ENCODE assay signal across 19 cellular contexts in genomic region chr9:34659592-34660253, GRCh38. TPM values are rescaled to one million over a fixed set of nuclear protein-coding genes. Genes with fewer than 3 reads are reported as not detected.
DNase-seq lines count a peak whose midpoint lies in the region; ATAC-seq and TF ChIP-seq lines count a peak whose summit lies in the region.
"Had no signal": no experiment of that assay in that cellular context is flagged by ENCODE, and none has a peak within 500 bp of the region (broad histone marks: within the 10 kb centered on the region; RNA-seq: fewer than 3 reads in every experiment).

No MANE protein-coding gene starts in this region.

- H3K36me3 ChIP-seq in Panc1 (ENCODE audit: control insufficient read depth, insufficient read depth, low read length) (no peaks in the 10 kb centered on the region), hepatocyte (replicated peaks; ENCODE audit: insufficient read depth, low read depth) (no peaks in the 10 kb centered on the region), testis (ENCODE audit: low read depth, missing control alignments) (no peaks in the 10 kb centered on the region)
- H3K36me3 ChIP-seq: adrenal gland, uterus had no signal

- no peaks in the 10 kb centered on the region for H4K20me1 ChIP-seq in hepatocyte (ENCODE audit: insufficient read depth, poor library complexity, severe bottlenecking)

- no peak overlapping the region for H2AFZ ChIP-seq in hepatocyte

- intact Hi-C loops in Panc1 (cut with micrococcal nuclease; ENCODE audit: unreplicated experiment) (no loop called here), testis (cut with DNase I; ENCODE audit: low total_unique reads) (no loop called here)
- intact Hi-C loops in activated T-helper 1 cell treated with anti-CD3 and anti-CD28 coated beads, Interleukin-12 subunit alpha, Interleukin-12 subunit beta, Interleukin-2, Interleukin-4 antibody, amounts not matched to agents 30 ng/mL and 10 ng/mL and 1 ng/mL, durations not matched to agents 14 hours and 24 hours and 36 hours (cut with micrococcal nuclease), result loop anchor here (10.0 kb wide), 1 partner anchor 415 kb away; the partner anchor contains the start of genes FANCG and VCP

- peak; percentile 19; the same call in 1 of the 2 replicates for ATAC-seq in Panc1
- ATAC-seq: sciatic nerve had no signal

- no peak overlapping the region for H3K4me2 ChIP-seq in hepatocyte

- no peak overlapping the region for H3K4me3 ChIP-seq in GM12865 (ENCODE audit: low read depth, low read length)
- H3K4me3 ChIP-seq in Panc1 (ENCODE audit: low read depth in 2 of 2, low read length in 2 of 2), result no peak overlapping the region
- H3K4me3 ChIP-seq in hepatocyte, result no peak overlapping the region
- H3K4me3 ChIP-seq in testis, result no peak overlapping the region
- H3K4me3 ChIP-seq: adrenal gland, uterus had no signal

- peaks cover 5% of the 10 kb centered on the region for H3K79me2 ChIP-seq in hepatocyte

- H3K36me3 Mint-ChIP-seq in activated T-helper 1 cell treated with anti-CD3 and anti-CD28 coated beads, Interleukin-12 subunit alpha, Interleukin-12 subunit beta, Interleukin-2, Interleukin-4 antibody, amounts not matched to agents 30 ng/mL and 10 ng/mL and 1 ng/mL, durations not matched to agents 14 hours and 24 hours and 36 hours (ENCODE audit: low read depth), result peaks cover 16% of the 10 kb centered on the region

- no peak for TF ChIP-seq POLR2A in testis (IDR thresholded peaks at IDR 0.05)

- 96% methylated on average over 8 of the region's 8 CpGs for WGBS in hepatocyte (ENCODE audit: low lambda C conversion rate, missing lambda C conversion rate)
- 91 to 96% methylated on average over 5 to 8 of the region's 8 CpGs for WGBS in testis, 2 donors

- no peak for TF ChIP-seq CTCF in GM12865 (IDR thresholded peaks at IDR 0.05; ENCODE audit: insufficient read depth, low read depth, low read length, missing control alignments)
- TF ChIP-seq CTCF in Panc1 (IDR thresholded peaks at IDR 0.05), result no peak
- TF ChIP-seq CTCF in hepatocyte (IDR thresholded peaks at IDR 0.05; ENCODE audit: poor library complexity), result no peak
- no peak for TF ChIP-seq CTCF in testis (IDR thresholded peaks at IDR 0.05)

- CTCF ChIA-PET in Panc1 (lab: Charles Lee), result interaction anchor here (1.9 kb wide), 1 partner anchor 13 kb away, joined by 4 read pairs; the partner anchor contains the start of gene GALT

- H3K27ac Mint-ChIP-seq in activated T-helper 1 cell treated with anti-CD3 and anti-CD28 coated beads, Interleukin-12 subunit alpha, Interleukin-12 subunit beta, Interleukin-2, Interleukin-4 antibody, amounts not matched to agents 30 ng/mL and 10 ng/mL and 1 ng/mL, durations not matched to agents 14 hours and 24 hours and 36 hours, result no peak overlapping the region

- peak; percentile 7 for DNase-seq in ACHN
- peak; percentile 37 for DNase-seq in GM12865 (ENCODE audit: low read depth)
- no peak for DNase-seq in Panc1 (ENCODE audit: low read depth, low spot score)
- peak; percentile 13 for DNase-seq in hepatocyte (ENCODE audit: low spot score)
- no peak for DNase-seq in HK-2 (ENCODE audit: unreplicated experiment)
- DNase-seq in testis, result no peak
- DNase-seq in amygdala (lab: John Stamatoyannopoulos, UW), result no peak
- DNase-seq in activated T-helper 1 cell treated with anti-CD3 and anti-CD28 coated beads, Interleukin-12 subunit alpha, Interleukin-12 subunit beta, Interleukin-2, Interleukin-4 antibody, amounts not matched to agents 30 ng/mL and 10 ng/mL and 1 ng/mL, durations not matched to agents 14 hours and 24 hours and 36 hours (ENCODE audit: low spot score), result no peak
- DNase-seq: activated CD4-positive, CD25-positive, alpha-beta regulatory T cell treated with anti-CD3 and anti-CD28 coated beads, Interleukin-2, amount 50 U/mL, for 72 hours; activated T-cell treated with anti-CD3 and anti-CD28 coated beads for 4 hours; adrenal gland; midbrain; nucleus accumbens; stimulated activated CD4-positive, alpha-beta T cell treated with anti-CD3 and anti-CD28 coated beads, Interleukin-4, amount 100 ng/mL, for 1 hour; uterus had no signal

- no peak overlapping the region for H3K27ac ChIP-seq in Panc1 (ENCODE audit: low read length)
- no peak overlapping the region for H3K27ac ChIP-seq in hepatocyte
- no peak overlapping the region for H3K27ac ChIP-seq in testis
- H3K27ac ChIP-seq: adrenal gland, uterus had no signal

- no peaks in the 10 kb centered on the region for H3K9me2 ChIP-seq in hepatocyte (replicated peaks; ENCODE audit: insufficient read depth)

- H3K4me3 Mint-ChIP-seq in activated T-helper 1 cell treated with anti-CD3 and anti-CD28 coated beads, Interleukin-12 subunit alpha, Interleukin-12 subunit beta, Interleukin-2, Interleukin-4 antibody, amounts not matched to agents 30 ng/mL and 10 ng/mL and 1 ng/mL, durations not matched to agents 14 hours and 24 hours and 36 hours, result no peak overlapping the region

- H3K9me3 ChIP-seq in Panc1 (ENCODE audit: control insufficient read depth, insufficient read depth, low read depth, low read length) (no peaks in the 10 kb centered on the region), hepatocyte (ENCODE audit: low read depth) (no peaks in the 10 kb centered on the region), testis (no peaks in the 10 kb centered on the region)
- H3K9me3 ChIP-seq: adrenal gland, uterus had no signal

- H3K4me1 Mint-ChIP-seq in activated T-helper 1 cell treated with anti-CD3 and anti-CD28 coated beads, Interleukin-12 subunit alpha, Interleukin-12 subunit beta, Interleukin-2, Interleukin-4 antibody, amounts not matched to agents 30 ng/mL and 10 ng/mL and 1 ng/mL, durations not matched to agents 14 hours and 24 hours and 36 hours (ENCODE audit: low read depth), result peaks cover 28% of the 10 kb centered on the region

- no TSS peak for BruUV-seq in Panc1 (replicated peaks; lab: Mats Ljungman, UMichigan)

- no peaks in the 10 kb centered on the region for H3K27me3 Mint-ChIP-seq in activated T-helper 1 cell treated with anti-CD3 and anti-CD28 coated beads, Interleukin-12 subunit alpha, Interleukin-12 subunit beta, Interleukin-2, Interleukin-4 antibody, amounts not matched to agents 30 ng/mL and 10 ng/mL and 1 ng/mL, durations not matched to agents 14 hours and 24 hours and 36 hours (ENCODE audit: insufficient read depth)

- H3K27me3 ChIP-seq in Panc1 (ENCODE audit: control insufficient read depth, insufficient read depth, low read length) (no peaks in the 10 kb centered on the region), hepatocyte (no peaks in the 10 kb centered on the region), testis (no peaks in the 10 kb centered on the region)
- H3K27me3 ChIP-seq: adrenal gland, uterus had no signal

- H3K9me3 Mint-ChIP-seq in activated T-helper 1 cell treated with anti-CD3 and anti-CD28 coated beads, Interleukin-12 subunit alpha, Interleukin-12 subunit beta, Interleukin-2, Interleukin-4 antibody, amounts not matched to agents 30 ng/mL and 10 ng/mL and 1 ng/mL, durations not matched to agents 14 hours and 24 hours and 36 hours, result no peaks in the 10 kb centered on the region

- POLR2A ChIA-PET in Panc1 (lab: Charles Lee), result no interaction called here

- H3K4me1 ChIP-seq in Panc1 (ENCODE audit: control insufficient read depth, insufficient read depth, low read length), result peaks cover 8% of the 10 kb centered on the region; the same call in 1 of the 2 replicates
- H3K4me1 ChIP-seq in hepatocyte (ENCODE audit: insufficient read depth), result peaks cover 13% of the 10 kb centered on the region
- H3K4me1 ChIP-seq in testis, result peaks cover 14% of the 10 kb centered on the region

- in situ Hi-C loops in ACHN (cut with HindIII; ENCODE audit: low pct_ligation_motif_present, low pct_unique_long_range_greater_than_20kb, low sequenced_read_pairs), result no loop called here
- in situ Hi-C loops in Panc1 (cut with HindIII; ENCODE audit: low pct_unique_long_range_greater_than_20kb, low sequenced_read_pairs), result no loop called here

RNA-seq across cellular contexts. Expression of gene CCL27, which starts 2.7 kb away (rescaled TPM):
- total RNA-seq in Panc1 (2021; ENCODE audit: unreplicated experiment) (0.95 TPM), hepatocyte (not detected in 2 replicates), testis (1 to 10 TPM in 1 of 2 donors, not detected in 1; 3.1 TPM)
- polyA plus RNA-seq in Panc1 (2012; ENCODE audit: insufficient read length), result 0.73 TPM
- polyA plus RNA-seq in hepatocyte (0.81 TPM in 1 of 2 replicates, not detected in the other), testis (ENCODE audit: insufficient read depth, low read depth, low replicate concordance) (1.4 TPM)
- 0.62 TPM in 1 of 2 replicates, not detected in the other for total RNA-seq in activated T-helper 1 cell treated with anti-CD3 and anti-CD28 coated beads, Interleukin-12 subunit alpha, Interleukin-12 subunit beta, Interleukin-2, Interleukin-4 antibody, amounts not matched to agents 30 ng/mL and 10 ng/mL and 1 ng/mL, durations not matched to agents 14 hours and 24 hours and 36 hours
- total RNA-seq: chondrocyte; glomerular endothelial cell; sciatic nerve; T-helper 1 cell treated with Interleukin-12 subunit alpha and Interleukin-12 subunit beta and Interleukin-4 antibody, amounts not matched to agents 30 ng/mL and 1 ng/mL, for 36 hours; uterus had no signal

RNA-seq across cellular contexts. Expression of gene IL11RA, which starts 7.7 kb away (rescaled TPM):
- total RNA-seq in Panc1 (2021; ENCODE audit: unreplicated experiment) (21.6 TPM), hepatocyte (69.4 and 74.6 TPM in 2 replicates), testis (10 to 100 TPM; 39.8 to 58.0 TPM)
- polyA plus RNA-seq in Panc1 (2012; ENCODE audit: insufficient read length), result 22.1 TPM
- polyA plus RNA-seq in hepatocyte (91.8 and 97.2 TPM in 2 replicates), testis (ENCODE audit: insufficient read depth, low read depth, low replicate concordance) (28.7 TPM)
- 29.9 and 30.3 TPM in 2 replicates for total RNA-seq in activated T-helper 1 cell treated with anti-CD3 and anti-CD28 coated beads, Interleukin-12 subunit alpha, Interleukin-12 subunit beta, Interleukin-2, Interleukin-4 antibody, amounts not matched to agents 30 ng/mL and 10 ng/mL and 1 ng/mL, durations not matched to agents 14 hours and 24 hours and 36 hours

RNA-seq across cellular contexts. Expression of gene GALT, which starts 13.2 kb away (rescaled TPM):
- total RNA-seq in Panc1 (2021; ENCODE audit: unreplicated experiment) (42.5 TPM), hepatocyte (46.1 and 53.2 TPM in 2 replicates), testis (10 to 100 TPM; 46.1 to 55.6 TPM)
- polyA plus RNA-seq in Panc1 (2012; ENCODE audit: insufficient read length), result 44.2 TPM
- polyA plus RNA-seq in hepatocyte (119 and 121 TPM in 2 replicates), testis (ENCODE audit: insufficient read depth, low read depth, low replicate concordance) (25.9 TPM)
- 72.0 and 73.7 TPM in 2 replicates for total RNA-seq in activated T-helper 1 cell treated with anti-CD3 and anti-CD28 coated beads, Interleukin-12 subunit alpha, Interleukin-12 subunit beta, Interleukin-2, Interleukin-4 antibody, amounts not matched to agents 30 ng/mL and 10 ng/mL and 1 ng/mL, durations not matched to agents 14 hours and 24 hours and 36 hours

RNA-seq across cellular contexts. Expression of gene SIGMAR1, which starts 22.1 kb away (rescaled TPM):
- total RNA-seq in Panc1 (2021; ENCODE audit: unreplicated experiment) (131 TPM), hepatocyte (126 and 141 TPM in 2 replicates), testis (10 to 100 TPM; 87.1 to 92.4 TPM)
- polyA plus RNA-seq in Panc1 (2012; ENCODE audit: insufficient read length), result 186 TPM
- polyA plus RNA-seq in hepatocyte (212 and 240 TPM in 2 replicates), testis (ENCODE audit: insufficient read depth, low read depth, low replicate concordance) (50.3 TPM)
- 128 and 130 TPM in 2 replicates for total RNA-seq in activated T-helper 1 cell treated with anti-CD3 and anti-CD28 coated beads, Interleukin-12 subunit alpha, Interleukin-12 subunit beta, Interleukin-2, Interleukin-4 antibody, amounts not matched to agents 30 ng/mL and 10 ng/mL and 1 ng/mL, durations not matched to agents 14 hours and 24 hours and 36 hours

RNA-seq across cellular contexts. Expression of gene ARID3C, which starts 30.9 kb away (rescaled TPM):
- total RNA-seq in Panc1 (2021; ENCODE audit: unreplicated experiment) (0.33 TPM), hepatocyte (0.27 TPM in 1 of 2 replicates, not detected in the other), testis (under 1 TPM; 0.31 to 0.37 TPM)
- 0.16 TPM for polyA plus RNA-seq in Panc1 (2012; ENCODE audit: insufficient read length)
- polyA plus RNA-seq in hepatocyte (0.21 TPM in 1 of 2 replicates, not detected in the other), testis (ENCODE audit: insufficient read depth, low read depth, low replicate concordance) (0.45 TPM)
- 0.23 TPM in 1 of 2 replicates, not detected in the other for total RNA-seq in activated T-helper 1 cell treated with anti-CD3 and anti-CD28 coated beads, Interleukin-12 subunit alpha, Interleukin-12 subunit beta, Interleukin-2, Interleukin-4 antibody, amounts not matched to agents 30 ng/mL and 10 ng/mL and 1 ng/mL, durations not matched to agents 14 hours and 24 hours and 36 hours
- total RNA-seq: adrenal gland had no signal
- polyA plus RNA-seq: adrenal gland had no signal

Comparison
In these comparisons a context has a peak if more than half of its experiments do, and no peak if none do; other contexts are left out.
1. DNase-seq: peak in ACHN (single experiment), GM12865 (single experiment) and hepatocyte (single experiment); none in Panc1 (single experiment), HK-2 (single experiment), testis (single experiment), amygdala (0 of 56) and activated T-helper 1 cell treated with anti-CD3 and anti-CD28 coated beads, Interleukin-12 subunit alpha, Interleukin-12 subunit beta, Interleukin-2, Interleukin-4 antibody, amounts not matched to agents 30 ng/mL and 10 ng/mL and 1 ng/mL, durations not matched to agents 14 hours and 24 hours and 36 hours (single experiment).